Comparison of ENCODE assay signal across 15 cellular contexts in the genomic region with DNA sequence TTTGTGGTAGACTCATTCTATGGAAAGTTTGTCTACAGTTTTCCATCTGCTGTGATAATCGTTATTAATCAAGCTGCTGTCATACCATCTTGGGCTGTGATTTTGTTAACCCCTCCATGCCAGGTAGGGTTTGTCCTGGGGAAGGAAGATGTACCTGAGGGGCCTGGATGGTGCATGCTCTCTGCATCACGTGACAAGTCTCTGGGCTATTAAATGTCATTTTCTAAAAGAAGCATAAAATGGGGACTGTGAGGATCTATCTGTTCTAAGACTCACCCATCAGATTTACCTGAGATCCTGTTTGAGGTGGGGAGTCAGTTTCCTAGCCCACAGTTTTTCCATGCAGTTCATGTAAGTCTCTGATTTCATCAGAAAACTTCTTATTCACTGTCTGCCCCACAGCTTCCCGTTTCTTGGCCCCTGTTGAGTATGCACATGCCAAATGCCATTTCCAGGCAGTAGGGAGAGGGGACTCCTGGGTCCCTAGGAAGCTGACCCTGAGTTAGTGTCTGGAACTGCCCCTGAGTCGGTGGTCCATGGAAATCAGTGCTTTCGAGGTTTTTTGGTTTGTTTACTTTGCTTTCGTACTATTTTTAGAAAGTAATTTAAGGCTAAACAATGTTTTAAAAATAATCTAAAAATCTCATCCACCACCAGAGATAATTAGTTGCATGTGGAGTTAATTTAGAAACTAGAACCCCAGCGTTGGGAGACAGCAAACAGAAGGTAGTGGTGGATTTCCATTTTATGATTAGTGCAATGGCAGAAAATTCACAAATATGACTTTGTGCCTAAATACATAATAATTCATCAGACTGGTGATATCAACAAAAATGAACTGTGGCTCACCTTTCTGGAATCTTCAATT.
"Had no signal": no experiment of that assay in that cellular context is flagged by ENCODE, and none has a peak within 500 bp of the region (broad histone marks: within the 10 kb centered on the region; RNA-seq: fewer than 3 reads in every experiment).

No MANE protein-coding gene starts in this region.

- H3K4me1 Mint-ChIP-seq: endodermal cell had no signal

- H3K27ac ChIP-seq: cardiac muscle cell, pancreas, thoracic aorta, upper lobe of right lung had no signal

- H3K4me3 ChIP-seq: cardiac muscle cell, lung, pancreas, thoracic aorta, upper lobe of right lung had no signal

- H3K4me3 Mint-ChIP-seq: activated naive CD4-positive, alpha-beta T cell treated with anti-CD3 and anti-CD28 coated beads, Interleukin-2, amount 10 ng/mL, durations not matched to agents 7 days and 5 days; endodermal cell; T-helper 2 cell treated with Interferon-gamma antibody and Interleukin-4, amounts not matched to agents 5 μg/mL and 100 μg/mL, for 36 hours had no signal

- H3K27me3 ChIP-seq: cardiac muscle cell, pancreas had no signal

- H3K36me3 ChIP-seq: cardiac muscle cell, pancreas, thoracic aorta, upper lobe of right lung had no signal

- H3K9me3 ChIP-seq: pancreas, upper lobe of right lung had no signal

- ATAC-seq: pancreas, upper lobe of right lung had no signal

- H3K4me1 ChIP-seq: pancreas had no signal

- H3K27ac Mint-ChIP-seq: activated naive CD4-positive, alpha-beta T cell treated with anti-CD3 and anti-CD28 coated beads, Interleukin-2, amount 10 ng/mL, durations not matched to agents 7 days and 5 days; endodermal cell; T-helper 2 cell treated with Interferon-gamma antibody and Interleukin-4, amounts not matched to agents 5 μg/mL and 100 μg/mL, for 36 hours had no signal

- DNase-seq: activated CD4-positive, alpha-beta T cell treated with anti-CD3 and anti-CD28 coated beads, Interleukin-2, amount 50 U/mL, for 1 hour; activated naive CD4-positive, alpha-beta T cell treated with anti-CD3 and anti-CD28 coated beads, Interleukin-2, amount 10 ng/mL, durations not matched to agents 7 days and 5 days; activated T-cell treated with anti-CD3 and anti-CD28 coated beads for 4 hours; dorsolateral prefrontal cortex; endodermal cell; erythroblast; islet precursor cell; midbrain; pancreas; stimulated activated CD4-positive, alpha-beta T cell treated with anti-CD3 and anti-CD28 coated beads, Interleukin-1b, Interleukin-23, amount 100 ng/mL, for 48 hours; upper lobe of right lung had no signal

- H3K36me3 Mint-ChIP-seq: activated naive CD4-positive, alpha-beta T cell treated with anti-CD3 and anti-CD28 coated beads, Interleukin-2, amount 10 ng/mL, durations not matched to agents 7 days and 5 days had no signal

- H3K9me3 Mint-ChIP-seq: activated naive CD4-positive, alpha-beta T cell treated with anti-CD3 and anti-CD28 coated beads, Interleukin-2, amount 10 ng/mL, durations not matched to agents 7 days and 5 days; T-helper 2 cell treated with Interferon-gamma antibody and Interleukin-4, amounts not matched to agents 5 μg/mL and 100 μg/mL, for 36 hours had no signal
